In genomic region chr1:56576880-56577858, GRCh38 we compare ENCODE assay signal across 9 cellular contexts. TPM values are rescaled to one million over a fixed set of nuclear protein-coding genes. Genes with fewer than 3 reads are reported as not detected.
DNase-seq lines count a peak whose midpoint lies in the region; FAIRE-seq and TF ChIP-seq lines count a peak whose summit lies in the region.
"Had no signal": no experiment of that assay in that cellular context is flagged by ENCODE, and none has a peak within 500 bp of the region (broad histone marks: within the 10 kb centered on the region; RNA-seq: fewer than 3 reads in every experiment).

No MANE protein-coding gene starts in this region.

- peaks cover 35% of the 10 kb centered on the region for H3K27me3 ChIP-seq in A673 (replicated peaks; ENCODE audit: insufficient read depth, low read depth, low read length, poor library complexity)
- H3K27me3 ChIP-seq in HAP-1 (ENCODE audit: low read depth): no peaks in the 10 kb centered on the region
- no peaks in the 10 kb centered on the region for H3K27me3 ChIP-seq in WERI-Rb-1 (ENCODE audit: insufficient read depth, low read depth, severe bottlenecking)
- H3K27me3 ChIP-seq in small intestine (ENCODE audit: control insufficient read depth in 2 of 2, insufficient read depth in 2 of 2, low read length in 2 of 2): no peaks in the 10 kb centered on the region

- no peak overlapping the region for H3K27ac ChIP-seq in A673 (ENCODE audit: low read depth, low read length, poor library complexity, severe bottlenecking)
- H3K27ac ChIP-seq in WERI-Rb-1: no peak overlapping the region
- H3K27ac ChIP-seq in small intestine (ENCODE audit: low read depth in 1 of 2, low read length in 1 of 2): peak overlapping the region; percentile 2 to 18

- H3K9me3 ChIP-seq in A673 (ENCODE audit: low read depth, low read length, poor library complexity, severe bottlenecking) (no peaks in the 10 kb centered on the region), HAP-1 (no peaks in the 10 kb centered on the region), WERI-Rb-1 (ENCODE audit: severe bottlenecking) (no peaks in the 10 kb centered on the region), small intestine (ENCODE audit: control insufficient read depth, low read depth) (no peaks in the 10 kb centered on the region)

- WGBS in small intestine, 3 donors: 3 to 14% (median 8%) methylated on average over 4 of the region's 4 CpGs

- BruUV-seq in A673 (replicated peaks; lab: Mats Ljungman, UMichigan): no TSS peak

- H3K4me3 ChIP-seq in A673 (ENCODE audit: low read depth, low read length, poor library complexity, severe bottlenecking): no peak overlapping the region
- peak overlapping the region; percentile 68 for H3K4me3 ChIP-seq in HAP-1
- no peak overlapping the region for H3K4me3 ChIP-seq in WERI-Rb-1 (ENCODE audit: low read depth, low read length)
- peak overlapping the region; percentile 88 for H3K4me3 ChIP-seq in iPS-11a (ENCODE audit: low read depth, low read length)
- peak overlapping the region in 1 of 2 donors; percentile 92 for H3K4me3 ChIP-seq in small intestine (ENCODE audit: low read depth in 1 of 2, low read length in 2 of 2)

- H3K4me1 ChIP-seq in A673 (ENCODE audit: insufficient read depth, low read length, poor library complexity, severe bottlenecking): peaks cover 5% of the 10 kb centered on the region
- H3K4me1 ChIP-seq in HAP-1: peaks cover 24% of the 10 kb centered on the region
- no peaks in the 10 kb centered on the region for H3K4me1 ChIP-seq in small intestine (ENCODE audit: control insufficient read depth in 2 of 2, insufficient read depth in 1 of 2, low read depth in 1 of 2, low read length in 1 of 2)

- TF ChIP-seq CTCF in A673 (conservative IDR thresholded peaks at IDR 0.05; ENCODE audit: low read depth, low read length) (peak; percentile 37; the same call in 1 of the 2 replicates), WERI-Rb-1 (IDR thresholded peaks at IDR 0.05; ENCODE audit: low read depth, low read length) (peak; percentile 52; the same call in 1 of the 2 replicates)

- intact Hi-C loops in A673 (cut with micrococcal nuclease; ENCODE audit: unreplicated experiment): loop anchor here (5.0 to 10.0 kb wide), 2 partner anchors 172 to 1200 kb away; no protein-coding TSS in a partner anchor

- DNase-seq in A673 (ENCODE audit: low spot score) (peak; percentile 64), HAP-1 (ENCODE audit: low spot score in 2 of 2) (peak; percentile 51 to 60), WERI-Rb-1 (peak; percentile 11), small intestine (peak; percentile 51), mucosa of gallbladder (ENCODE audit: low spot score) (no peak), HUDEP-2 (lab: John Stamatoyannopoulos, UW; ENCODE audit: unreplicated experiment in 76 of 76) (no peak), foreskin melanocyte (no peak)

- no peak for FAIRE-seq in small intestine (lab: Jason Lieb, UNC)
- FAIRE-seq: endometrium had no signal

- in situ Hi-C loops in HAP-1 (cut with MboI; ENCODE audit: low sequenced_read_pairs): loop anchor here (25.0 kb wide), 2 partner anchors 390 to 890 kb away; no protein-coding TSS in a partner anchor

- CTCF ChIA-PET in A673 (lab: Charles Lee): interaction anchor here (0.9 to 1.1 kb wide), 2 partner anchors 129 to 1275 kb away, joined by 3 to 4 read pairs; no protein-coding TSS in a partner anchor

- POLR2A ChIA-PET in A673 (lab: Charles Lee; ENCODE audit: low non-redundant PET): interaction anchor here (0.5 kb wide), 1 partner anchor 710 kb away, joined by 3 read pairs; no protein-coding TSS in a partner anchor

- no peaks in the 10 kb centered on the region for H3K36me3 ChIP-seq in A673 (ENCODE audit: insufficient read depth, low read length, poor library complexity, severe bottlenecking)
- no peaks in the 10 kb centered on the region for H3K36me3 ChIP-seq in HAP-1 (replicated peaks)
- H3K36me3 ChIP-seq in WERI-Rb-1: no peaks in the 10 kb centered on the region
- H3K36me3 ChIP-seq in small intestine (ENCODE audit: control insufficient read depth in 2 of 2, insufficient read depth in 2 of 2, low read length in 2 of 2): no peaks in the 10 kb centered on the region

RNA-seq across cellular contexts. Expression of gene PLPP3, which starts 2.2 kb away (rescaled TPM):
- 0.39 and 0.79 TPM in 2 replicates for total RNA-seq in A673 (2021)
- polyA plus RNA-seq in small intestine: 10 to 100 TPM in 1 of 3 donors, 1 to 10 TPM in 2; 1.6 to 41.1 (median 5.1) TPM
- 68.2 TPM for total RNA-seq in mucosa of gallbladder

Comparison
In these comparisons a context has a peak if more than half of its experiments do, and no peak if none do; other contexts are left out.
1. DNase-seq: peak in A673 (single experiment), HAP-1 (2 of 2), WERI-Rb-1 (single experiment) and small intestine (single experiment); none in mucosa of gallbladder (single experiment), HUDEP-2 (0 of 76) and foreskin melanocyte (single experiment).
2. H3K27ac ChIP-seq: peak in small intestine (2 of 2); none in A673 (single experiment) and WERI-Rb-1 (single experiment).
3. H3K4me3 ChIP-seq: peak in HAP-1 (single experiment) and iPS-11a (single experiment); none in A673 (single experiment) and WERI-Rb-1 (single experiment).
4. RNA of gene PLPP3, which starts 2.2 kb away (total RNA-seq): 68.2 TPM in mucosa of gallbladder (single experiment); 0.39 to 0.79 TPM in A673; every median in the first group is over 10 times any median in the second.